25 cellular contexts compared by ENCODE assay signal in genomic region chr15:75750261-75751050, GRCh38. TPM values are rescaled to one million over a fixed set of nuclear protein-coding genes. Genes with fewer than 3 reads are reported as not detected.
A peak's percentile ranks its signal among the peaks of the same experiment; 100 is the strongest.
DNase-seq lines count a peak whose midpoint lies in the region; ATAC-seq and TF ChIP-seq lines count a peak whose summit lies in the region.
"Had no signal": no experiment of that assay in that cellular context is flagged by ENCODE, and none has a peak within 500 bp of the region (broad histone marks: within the 10 kb centered on the region; RNA-seq: fewer than 3 reads in every experiment).

No MANE protein-coding gene starts in this region.

- no peak overlapping the region for H3K4me3 ChIP-seq in aorta (ENCODE audit: low read length in 2 of 2)
- H3K4me3 ChIP-seq: SK-N-MC had no signal

- no peak overlapping the region for H3K27ac ChIP-seq in aorta (ENCODE audit: low read depth in 1 of 2, low read length in 2 of 2)
- H3K27ac ChIP-seq: HL-60, KMS-11, RWPE1, SK-N-MC had no signal

- H3K4me1 ChIP-seq in aorta (ENCODE audit: control insufficient read depth in 1 of 2, insufficient read depth in 2 of 2, low read length in 2 of 2): no peaks in the 10 kb centered on the region

- H3K27me3 ChIP-seq in aorta (ENCODE audit: control insufficient read depth in 1 of 2, insufficient read depth in 2 of 2, low read length in 1 of 2): no peaks in the 10 kb centered on the region

- H3K4me3 Mint-ChIP-seq in WTC11 (no peak overlapping the region), CD14-positive monocyte (no peak overlapping the region)
- H3K4me3 Mint-ChIP-seq: CD4-positive, alpha-beta T cell; IgD-negative memory B cell had no signal

- H3K27ac Mint-ChIP-seq in WTC11 (0 out of 2 replicates have a peak overlapping the region, but pooled peaks have one; percentile 22), CD14-positive monocyte (peak overlapping the region in 1 of 7 donors; percentile 23)
- H3K27ac Mint-ChIP-seq: CD4-positive, alpha-beta T cell; IgD-negative memory B cell had no signal

- no peaks in the 10 kb centered on the region for H3K9me3 ChIP-seq in aorta (ENCODE audit: control insufficient read depth, low read length)

- intact Hi-C loops in aorta (cut with DNase I): no loop called here
- intact Hi-C loops in CD14-positive monocyte (cut with micrococcal nuclease): no loop called here

- no peaks in the 10 kb centered on the region for H3K4me1 Mint-ChIP-seq in WTC11
- H3K4me1 Mint-ChIP-seq in CD14-positive monocyte: peaks cover 7% of the 10 kb centered on the region

- H3K36me3 Mint-ChIP-seq in WTC11 (no peaks in the 10 kb centered on the region), CD14-positive monocyte (no peaks in the 10 kb centered on the region)
- H3K36me3 Mint-ChIP-seq: IgD-negative memory B cell had no signal

- no peak for TF ChIP-seq CTCF in WTC11 (IDR thresholded peaks at IDR 0.05)
- no peak for TF ChIP-seq CTCF in CD14-positive monocyte (IDR thresholded peaks at IDR 0.05)

- H3K36me3 ChIP-seq in aorta (ENCODE audit: control insufficient read depth in 1 of 2, insufficient read depth in 2 of 2, low read length in 1 of 2): no peaks in the 10 kb centered on the region

- POLR2A ChIA-PET in WTC11 (lab: Charles Lee): no interaction called here

- no peaks in the 10 kb centered on the region for H3K9me3 Mint-ChIP-seq in WTC11
- peaks cover 0 to 3% (median 0%) of the 10 kb centered on the region in 7 donors for H3K9me3 Mint-ChIP-seq in CD14-positive monocyte
- H3K9me3 Mint-ChIP-seq: CD4-positive, alpha-beta T cell; IgD-negative memory B cell had no signal

- no peaks in the 10 kb centered on the region; the same call in 1 of the 2 replicates for H3K27me3 Mint-ChIP-seq in WTC11 (ENCODE audit: low read depth)
- peaks cover 0 to 3% (median 2%) of the 10 kb centered on the region in 3 donors for H3K27me3 Mint-ChIP-seq in CD14-positive monocyte (ENCODE audit: low read depth in 3 of 3)
- H3K27me3 Mint-ChIP-seq: CD4-positive, alpha-beta T cell had no signal

- 93 to 96% methylated on average over 10 of the region's 10 CpGs for WGBS in aorta, 2 donors

- CTCF ChIA-PET in WTC11 (lab: Charles Lee): interaction anchor here (1.0 to 1.4 kb wide), 4 partner anchors 12 to 36 kb away, joined by 3 to 6 read pairs (median 4); no protein-coding TSS in a partner anchor

- ATAC-seq in WTC11: no peak
- no peak for ATAC-seq in aorta (ENCODE audit: low FRiP score)
- ATAC-seq in HG03460 (IDR thresholded peaks at IDR 0.05; ENCODE audit: unreplicated experiment): no peak
- ATAC-seq: Panc1 had no signal

- peak; percentile 38 for DNase-seq in activated effector memory CD4-positive, alpha-beta T cell treated with anti-CD3 and anti-CD28 coated beads, Interleukin-2, amount 50 U/mL, for 16 hours
- DNase-seq in activated effector memory CD4-positive, alpha-beta T cell treated with Interleukin-2 at 50 U/mL for 16 hours: no peak
- DNase-seq in WTC11 (ENCODE audit: low spot score): no peak
- peak; percentile 6 for DNase-seq in myocyte (ENCODE audit: low read depth)
- peak; percentile 43 to 62 for DNase-seq in aorta
- DNase-seq in CD14-positive monocyte (ENCODE audit: low spot score): no peak
- DNase-seq: GOT3, HCEC 1CT, NCI-H1048, NCI-H187, NCI-H2081 treated with DMSO at 0.1 percent for 48 hours, NCI-H2171, NCI-H226, NCI-H510A, NCI-H69, SHP77 treated with DMSO at 0.1 percent for 48 hours had no signal

TF ChIP-seq in WTC11, 78 proteins besides CTCF, POLR2A, EP300 and RAD21 (continues in another document):
- TF ChIP-seq SMAD3 (CRISPR knock-in tag; IDR thresholded peaks at IDR 0.05; ENCODE audit: borderline replicate concordance) (no peak), E2F4 (CRISPR knock-in tag; IDR thresholded peaks at IDR 0.05; ENCODE audit: borderline replicate concordance, low read depth) (no peak), ESRRA (CRISPR knock-in tag; IDR thresholded peaks at IDR 0.05; ENCODE audit: borderline replicate concordance) (no peak), ERG (CRISPR knock-in tag; IDR thresholded peaks at IDR 0.05) (no peak), E2F1 (CRISPR knock-in tag; IDR thresholded peaks at IDR 0.05) (no peak), ZNF416 (CRISPR knock-in tag; IDR thresholded peaks at IDR 0.05) (no peak), ZNF423 (CRISPR knock-in tag; IDR thresholded peaks at IDR 0.05) (no peak)
- TF ChIP-seq, protein P1, sequence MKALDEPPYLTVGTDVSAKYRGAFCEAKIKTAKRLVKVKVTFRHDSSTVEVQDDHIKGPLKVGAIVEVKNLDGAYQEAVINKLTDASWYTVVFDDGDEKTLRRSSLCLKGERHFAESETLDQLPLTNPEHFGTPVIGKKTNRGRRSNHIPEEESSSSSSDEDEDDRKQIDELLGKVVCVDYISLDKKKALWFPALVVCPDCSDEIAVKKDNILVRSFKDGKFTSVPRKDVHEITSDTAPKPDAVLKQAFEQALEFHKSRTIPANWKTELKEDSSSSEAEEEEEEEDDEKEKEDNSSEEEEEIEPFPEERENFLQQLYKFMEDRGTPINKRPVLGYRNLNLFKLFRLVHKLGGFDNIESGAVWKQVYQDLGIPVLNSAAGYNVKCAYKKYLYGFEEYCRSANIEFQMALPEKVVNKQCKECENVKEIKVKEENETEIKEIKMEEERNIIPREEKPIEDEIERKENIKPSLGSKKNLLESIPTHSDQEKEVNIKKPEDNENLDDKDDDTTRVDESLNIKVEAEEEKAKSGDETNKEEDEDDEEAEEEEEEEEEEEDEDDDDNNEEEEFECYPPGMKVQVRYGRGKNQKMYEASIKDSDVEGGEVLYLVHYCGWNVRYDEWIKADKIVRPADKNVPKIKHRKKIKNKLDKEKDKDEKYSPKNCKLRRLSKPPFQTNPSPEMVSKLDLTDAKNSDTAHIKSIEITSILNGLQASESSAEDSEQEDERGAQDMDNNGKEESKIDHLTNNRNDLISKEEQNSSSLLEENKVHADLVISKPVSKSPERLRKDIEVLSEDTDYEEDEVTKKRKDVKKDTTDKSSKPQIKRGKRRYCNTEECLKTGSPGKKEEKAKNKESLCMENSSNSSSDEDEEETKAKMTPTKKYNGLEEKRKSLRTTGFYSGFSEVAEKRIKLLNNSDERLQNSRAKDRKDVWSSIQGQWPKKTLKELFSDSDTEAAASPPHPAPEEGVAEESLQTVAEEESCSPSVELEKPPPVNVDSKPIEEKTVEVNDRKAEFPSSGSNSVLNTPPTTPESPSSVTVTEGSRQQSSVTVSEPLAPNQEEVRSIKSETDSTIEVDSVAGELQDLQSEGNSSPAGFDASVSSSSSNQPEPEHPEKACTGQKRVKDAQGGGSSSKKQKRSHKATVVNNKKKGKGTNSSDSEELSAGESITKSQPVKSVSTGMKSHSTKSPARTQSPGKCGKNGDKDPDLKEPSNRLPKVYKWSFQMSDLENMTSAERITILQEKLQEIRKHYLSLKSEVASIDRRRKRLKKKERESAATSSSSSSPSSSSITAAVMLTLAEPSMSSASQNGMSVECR (CRISPR knock-in tag; IDR thresholded peaks at IDR 0.05; ENCODE audit: borderline replicate concordance): no peak

RNA-seq across cellular contexts. Expression of gene CSPG4, which starts 37.8 kb away (rescaled TPM):
- total RNA-seq in WTC11 (2021): 2.9 to 3.6 TPM (median 3.6 TPM) in 3 replicates
- 6.2 and 19.6 TPM in 2 replicates for total RNA-seq in myocyte
- polyA plus RNA-seq in myocyte (2012): 21.0 TPM
- 100 to 1,000 TPM in 1 of 2 donors, 10 to 100 TPM in 1; 86.8 to 160 TPM for total RNA-seq in aorta
- polyA plus RNA-seq in aorta: 10 to 100 TPM; 10.6 to 45.1 TPM
- not detected for polyA plus RNA-seq in CD14-positive monocyte
- total RNA-seq: CD4-positive, alpha-beta T cell; OCI-LY7 had no signal
- polyA plus RNA-seq: IgD-negative memory B cell had no signal

Comparison
In these comparisons a context has a peak if more than half of its experiments do, and no peak if none do; other contexts are left out.
1. DNase-seq: peak in activated effector memory CD4-positive, alpha-beta T cell treated with anti-CD3 and anti-CD28 coated beads, Interleukin-2, amount 50 U/mL, for 16 hours (single experiment), myocyte (single experiment) and aorta (2 of 2); none in activated effector memory CD4-positive, alpha-beta T cell treated with Interleukin-2 at 50 U/mL for 16 hours (single experiment), WTC11 (single experiment) and CD14-positive monocyte (single experiment).